ENCODE assay signal across 8 cellular contexts in genomic region chr22:20319745-20320658, GRCh38. TPM values are rescaled to one million over a fixed set of nuclear protein-coding genes. Genes with fewer than 3 reads are reported as not detected.
DNase-seq lines count a peak whose midpoint lies in the region; ATAC-seq lines count a peak whose summit lies in the region.

TSS of gene DGCR6L (minus strand) at chr22:20320060. CDS start at chr22:20319988, 72 bp downstream.

- no peaks in the 10 kb centered on the region for H3K27me3 ChIP-seq in endocrine pancreas (ENCODE audit: control insufficient read depth, insufficient read depth, low read length)
- H3K27me3 ChIP-seq in mesenchymal stem cell (ENCODE audit: control insufficient read depth in 1 of 2, insufficient read depth in 1 of 2, low read length in 2 of 2) = no peaks in the 10 kb centered on the region

- under 1% methylated on average over 97 of the region's 98 CpGs for WGBS in mesenchymal stem cell

- H3K9ac ChIP-seq in endocrine pancreas (ENCODE audit: control insufficient read depth, insufficient read depth, low read length) = peak within 1 kb of the TSS; percentile 84
- peak within 1 kb of the TSS; percentile 94 for H3K9ac ChIP-seq in mesenchymal stem cell (ENCODE audit: low read length)

- H3K27me3 Mint-ChIP-seq in activated CD8-positive, alpha-beta memory T cell treated with anti-CD3 and anti-CD28 coated beads, Interleukin-2, amount 10 ng/mL, durations not matched to agents 7 days and 5 days = no peaks in the 10 kb centered on the region

- ATAC-seq in GM19372 (IDR thresholded peaks at IDR 0.05; ENCODE audit: low read depth, unreplicated experiment) (peak; percentile 73), HG03571 (IDR thresholded peaks at IDR 0.05; ENCODE audit: unreplicated experiment) (peak; percentile 73)
- ATAC-seq in activated CD8-positive, alpha-beta memory T cell treated with anti-CD3 and anti-CD28 coated beads, Interleukin-2, amount 10 ng/mL, durations not matched to agents 7 days and 5 days = peak; percentile 83

- H3K23ac ChIP-seq in mesenchymal stem cell (ENCODE audit: low read length in 2 of 2) = peak within 1 kb of the TSS; percentile 34 to 94

- H3K4me3 Mint-ChIP-seq in activated CD8-positive, alpha-beta memory T cell treated with anti-CD3 and anti-CD28 coated beads, Interleukin-2, amount 10 ng/mL, durations not matched to agents 7 days and 5 days = peak within 1 kb of the TSS; percentile 87

- H2AK5ac ChIP-seq in mesenchymal stem cell (ENCODE audit: low read length, severe bottlenecking) = no peak within 1 kb of the TSS

- H2BK12ac ChIP-seq in mesenchymal stem cell (ENCODE audit: low read length in 2 of 2) = peak within 1 kb of the TSS in 1 of 2 experiments; percentile 84

- peak within 1 kb of the TSS; percentile 96 for H4K8ac ChIP-seq in mesenchymal stem cell (ENCODE audit: low read length)

- H3K36me3 ChIP-seq in endocrine pancreas (ENCODE audit: control insufficient read depth, insufficient read depth, low read length) (no peaks in the 10 kb centered on the region), mesenchymal stem cell (ENCODE audit: control insufficient read depth in 1 of 2, insufficient read depth in 2 of 2, low read depth in 1 of 2, low read length in 2 of 2) (peaks cover 0 to 7% of the 10 kb centered on the region in 2 experiments)

- H3K27ac ChIP-seq in mesenchymal stem cell (ENCODE audit: low read length, poor library complexity, severe bottlenecking) = peak within 1 kb of the TSS; percentile 73

- peak within 1 kb of the TSS; percentile 99 for H2AFZ ChIP-seq in mesenchymal stem cell (ENCODE audit: low read depth, low read length)

- H2BK15ac ChIP-seq in mesenchymal stem cell (ENCODE audit: low read depth, poor library complexity, severe bottlenecking) = peak within 1 kb of the TSS; percentile 80

- H3K4me1 ChIP-seq in endocrine pancreas (ENCODE audit: control insufficient read depth, insufficient read depth, low read length) (no peaks in the 10 kb centered on the region), mesenchymal stem cell (ENCODE audit: control insufficient read depth, insufficient read depth, low read depth, low read length) (peaks cover 37% of the 10 kb centered on the region)

- peak within 1 kb of the TSS; percentile 85 for H2BK120ac ChIP-seq in mesenchymal stem cell (ENCODE audit: low read depth, low read length)

- H3K18ac ChIP-seq in mesenchymal stem cell (ENCODE audit: low read depth in 1 of 2, low read length in 2 of 2) = peak within 1 kb of the TSS; percentile 94 to 97

- peaks cover 44% of the 10 kb centered on the region for H3K79me1 ChIP-seq in mesenchymal stem cell (replicated peaks; ENCODE audit: low read length, poor library complexity, severe bottlenecking)

- H3K4me2 ChIP-seq in mesenchymal stem cell (ENCODE audit: low read length, poor library complexity, severe bottlenecking) = peak within 1 kb of the TSS; percentile 92

- H3K4ac ChIP-seq in mesenchymal stem cell (ENCODE audit: low read depth in 1 of 2, low read length in 2 of 2) = peak within 1 kb of the TSS; percentile 75 to 94

- no peaks in the 10 kb centered on the region for H3K9me3 Mint-ChIP-seq in activated CD8-positive, alpha-beta memory T cell treated with anti-CD3 and anti-CD28 coated beads, Interleukin-2, amount 10 ng/mL, durations not matched to agents 7 days and 5 days (ENCODE audit: low read depth)

- H3K36me3 Mint-ChIP-seq in activated CD8-positive, alpha-beta memory T cell treated with anti-CD3 and anti-CD28 coated beads, Interleukin-2, amount 10 ng/mL, durations not matched to agents 7 days and 5 days = peaks cover 3% of the 10 kb centered on the region

- peak within 1 kb of the TSS; percentile 80 for H3K27ac Mint-ChIP-seq in activated CD8-positive, alpha-beta memory T cell treated with anti-CD3 and anti-CD28 coated beads, Interleukin-2, amount 10 ng/mL, durations not matched to agents 7 days and 5 days

- CTCF ChIA-PET in activated CD8-positive, alpha-beta memory T cell treated with anti-CD3 and anti-CD28 coated beads, Interleukin-2, amount 10 ng/mL, durations not matched to agents 7 days and 5 days (lab: Charles Lee) = interaction anchor here (0.6 to 1.7 kb wide), 11 partner anchors 8 to 370 kb away, joined by 3 to 9 read pairs (median 4); partner anchors contain the start of gene ZNF74

- peaks cover 58% of the 10 kb centered on the region for H3K4me1 Mint-ChIP-seq in activated CD8-positive, alpha-beta memory T cell treated with anti-CD3 and anti-CD28 coated beads, Interleukin-2, amount 10 ng/mL, durations not matched to agents 7 days and 5 days

- peak within 1 kb of the TSS in 1 of 2 experiments; percentile 99 for H3K14ac ChIP-seq in mesenchymal stem cell (ENCODE audit: low read length in 2 of 2)

- H4K91ac ChIP-seq in mesenchymal stem cell (ENCODE audit: low read length) = peak within 1 kb of the TSS; percentile 93

- no peak within 1 kb of the TSS for H2BK5ac ChIP-seq in mesenchymal stem cell (ENCODE audit: low read depth, low read length, poor library complexity, severe bottlenecking)

- H3K4me3 ChIP-seq in endocrine pancreas (ENCODE audit: control insufficient read depth, insufficient read depth, low read length) (peak within 1 kb of the TSS; percentile 49), mesenchymal stem cell (ENCODE audit: insufficient read depth in 1 of 2, low read depth in 1 of 2, low read length in 2 of 2) (peak within 1 kb of the TSS; percentile 90 to 97)

- no peaks in the 10 kb centered on the region for H3K9me3 ChIP-seq in endocrine pancreas (ENCODE audit: control insufficient read depth, low read length)
- no peaks in the 10 kb centered on the region for H3K9me3 ChIP-seq in mesenchymal stem cell (ENCODE audit: control insufficient read depth, low read length)

- DNase-seq in CD1c-positive myeloid dendritic cell (ENCODE audit: extremely low spot score) (peak; percentile 98), NOMO-1 treated with DMSO at 0.1 percent for 48 hours (lab: John Stamatoyannopoulos, UW; ENCODE audit: unreplicated experiment) (peak; percentile 87), mesenchymal stem cell (peak; percentile 97)
- DNase-seq in activated CD8-positive, alpha-beta memory T cell treated with anti-CD3 and anti-CD28 coated beads, Interleukin-2, amount 10 ng/mL, durations not matched to agents 7 days and 5 days = peak; percentile 97
- DNase-seq in stimulated activated CD8-positive, alpha-beta memory T cell treated with anti-CD3 and anti-CD28 coated beads, Interleukin-12 subunit alpha, Interleukin-12 subunit beta, amount 100 ng/mL, for 24 hours (ENCODE audit: extremely low read depth) = peak; percentile 91

RNA-seq across cellular contexts. Expression of gene DGCR6L, which starts in this region (rescaled TPM):
- total RNA-seq in activated CD8-positive, alpha-beta memory T cell treated with anti-CD3 and anti-CD28 coated beads, Interleukin-2, amount 10 ng/mL, durations not matched to agents 7 days and 5 days = 10 to 100 TPM; 45.0 to 46.6 TPM
- polyA plus RNA-seq in mesenchymal stem cell (2013, experiment 1 of 2) = 24.5 TPM
- 24.9 TPM for polyA plus RNA-seq in mesenchymal stem cell (2013, experiment 2 of 2)

Comparison
In these comparisons a context has a peak if more than half of its experiments do, and no peak if none do; other contexts are left out.
1. Peak in every context shown above with its lines: DNase-seq, ATAC-seq, H3K4me3 ChIP-seq and H3K27ac ChIP-seq.